ENCODE assay signal across 11 cellular contexts in genomic region chr3:153599685-153600084, GRCh38.
DNase-seq lines count a peak whose midpoint lies in the region; ATAC-seq and TF ChIP-seq lines count a peak whose summit lies in the region.
"Had no signal": no experiment of that assay in that cellular context is flagged by ENCODE, and none has a peak within 500 bp of the region (broad histone marks: within the 10 kb centered on the region; RNA-seq: fewer than 3 reads in every experiment).

No MANE protein-coding gene starts in this region.

- H3K4me2 ChIP-seq in osteoblast (ENCODE audit: insufficient read depth, low read length): peak overlapping the region; percentile 44

- H3K9me3 ChIP-seq in osteoblast (ENCODE audit: low read depth, low read length): no peaks in the 10 kb centered on the region

- peaks cover 11% of the 10 kb centered on the region for H3K4me1 ChIP-seq in osteoblast (ENCODE audit: insufficient read depth, low read length)

- no peak overlapping the region for H3K4me3 ChIP-seq in osteoblast (ENCODE audit: insufficient read depth, low read length)

- ATAC-seq in SK-N-SH treated with all-trans-retinoic acid at 6 μM for 48 hours (peak; percentile 92), GM21423 (IDR thresholded peaks at IDR 0.05; ENCODE audit: unreplicated experiment) (no peak), GM19023 (IDR thresholded peaks at IDR 0.05; ENCODE audit: unreplicated experiment) (no peak)

- no peaks in the 10 kb centered on the region for H4K20me1 ChIP-seq in osteoblast (ENCODE audit: insufficient read depth, low read length)

- H3K27me3 ChIP-seq in osteoblast (ENCODE audit: insufficient read depth, low read length): no peaks in the 10 kb centered on the region

- no peaks in the 10 kb centered on the region for H3K79me2 ChIP-seq in osteoblast (ENCODE audit: insufficient read depth, low read length)

- no peak overlapping the region for H2AFZ ChIP-seq in osteoblast (ENCODE audit: low read length)

- H3K36me3 ChIP-seq in osteoblast (ENCODE audit: insufficient read depth, low read length): no peaks in the 10 kb centered on the region

- DNase-seq in ELR (ENCODE audit: low read depth) (peak; percentile 84), fibroblast of the conjunctiva (ENCODE audit: low read depth) (peak; percentile 70), osteoblast (ENCODE audit: insufficient read length, low spot score, missing footprints) (peak; percentile 71), DMS153 (lab: John Stamatoyannopoulos, UW) (no peak), NCI-H187 (lab: John Stamatoyannopoulos, UW) (no peak)
- DNase-seq: DMS79, naive B cell, NCI-H2029 treated with DMSO at 0.1 percent for 48 hours had no signal

- no peak for TF ChIP-seq CTCF in osteoblast (IDR thresholded peaks at IDR 0.05; ENCODE audit: extremely low read depth, low read depth, low read length)

- H3K27ac ChIP-seq in osteoblast (ENCODE audit: low read depth, low read length): no peak overlapping the region

TF ChIP-seq in SK-N-SH treated with all-trans-retinoic acid at 6 μM for 48 hours, 23 proteins besides CTCF, POLR2A, EP300 and RAD21:
- TF ChIP-seq ZFP30 (CRISPR knock-in tag; IDR thresholded peaks at IDR 0.05) (no peak), OSR1 (CRISPR knock-in tag; IDR thresholded peaks at IDR 0.05) (no peak), RARB (CRISPR knock-in tag; IDR thresholded peaks at IDR 0.05) (no peak), ARNTL (CRISPR knock-in tag; IDR thresholded peaks at IDR 0.05; ENCODE audit: borderline replicate concordance, low read depth) (no peak), ZNF565 (CRISPR knock-in tag; conservative IDR thresholded peaks at IDR 0.05; ENCODE audit: low read depth) (no peak), TOX (CRISPR knock-in tag; IDR thresholded peaks at IDR 0.05; ENCODE audit: borderline replicate concordance) (no peak), CSDC2 (CRISPR knock-in tag; IDR thresholded peaks at IDR 0.05) (no peak)
- TF ChIP-seq, protein P1, sequence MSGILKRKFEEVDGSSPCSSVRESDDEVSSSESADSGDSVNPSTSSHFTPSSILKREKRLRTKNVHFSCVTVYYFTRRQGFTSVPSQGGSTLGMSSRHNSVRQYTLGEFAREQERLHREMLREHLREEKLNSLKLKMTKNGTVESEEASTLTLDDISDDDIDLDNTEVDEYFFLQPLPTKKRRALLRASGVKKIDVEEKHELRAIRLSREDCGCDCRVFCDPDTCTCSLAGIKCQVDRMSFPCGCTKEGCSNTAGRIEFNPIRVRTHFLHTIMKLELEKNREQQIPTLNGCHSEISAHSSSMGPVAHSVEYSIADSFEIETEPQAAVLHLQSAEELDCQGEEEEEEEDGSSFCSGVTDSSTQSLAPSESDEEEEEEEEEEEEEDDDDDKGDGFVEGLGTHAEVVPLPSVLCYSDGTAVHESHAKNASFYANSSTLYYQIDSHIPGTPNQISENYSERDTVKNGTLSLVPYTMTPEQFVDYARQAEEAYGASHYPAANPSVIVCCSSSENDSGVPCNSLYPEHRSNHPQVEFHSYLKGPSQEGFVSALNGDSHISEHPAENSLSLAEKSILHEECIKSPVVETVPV (CRISPR knock-in tag; IDR thresholded peaks at IDR 0.05): no peak

Comparison
In these comparisons a context has a peak if more than half of its experiments do, and no peak if none do; other contexts are left out.
1. DNase-seq: peak in ELR (single experiment), fibroblast of the conjunctiva (single experiment) and osteoblast (single experiment); none in DMS153 (single experiment) and NCI-H187 (0 of 2).